16 cellular contexts compared by ENCODE assay signal in the genomic region with DNA sequence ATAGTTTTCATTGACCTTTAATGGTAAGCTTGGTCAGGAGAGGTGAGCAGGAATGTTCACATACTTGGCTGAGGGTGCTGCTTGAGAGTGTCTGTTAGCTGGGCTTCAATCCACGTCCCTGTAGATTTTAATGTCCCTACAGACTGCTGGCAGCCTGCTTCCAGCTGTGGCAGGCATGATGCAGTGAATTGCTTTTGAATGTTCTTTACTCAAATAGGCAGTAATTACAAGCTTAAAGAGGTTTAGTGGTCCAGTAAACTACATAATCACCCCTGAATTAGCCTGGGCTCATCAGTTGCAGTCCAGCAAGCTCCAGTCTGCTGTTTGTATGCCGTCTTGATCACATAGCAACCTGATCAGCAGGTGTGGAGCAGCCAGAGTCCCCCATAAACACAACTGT.
A peak's percentile ranks its signal among the peaks of the same experiment; 100 is the strongest.
DNase-seq lines count a peak whose midpoint lies in the region; ATAC-seq, FAIRE-seq and TF ChIP-seq lines count a peak whose summit lies in the region.
"Had no signal": no experiment of that assay in that cellular context is flagged by ENCODE, and none has a peak within 500 bp of the region (broad histone marks: within the 10 kb centered on the region; RNA-seq: fewer than 3 reads in every experiment).

No MANE protein-coding gene starts in this region.

- H3K9me3 ChIP-seq in neural cell (ENCODE audit: low read length) = no peaks in the 10 kb centered on the region
- H3K9me3 ChIP-seq: prostate gland, SJCRH30 had no signal

- peaks cover 5% of the 10 kb centered on the region for H3K79me2 ChIP-seq in neural cell (replicated peaks; ENCODE audit: insufficient read depth, low read length)

- peak overlapping the region; percentile 50 for H3K27ac ChIP-seq in neural cell (ENCODE audit: low read length)
- H3K27ac ChIP-seq: prostate gland, SJCRH30 had no signal

- peak; percentile 18 for DNase-seq in EL
- DNase-seq in NCI-H1436 treated with DMSO at 0.1 percent for 48 hours (lab: John Stamatoyannopoulos, UW) = peak; percentile 96
- peak; percentile 47 for DNase-seq in ecto neural progenitor cell (ENCODE audit: low spot score)
- no peak for DNase-seq in cortex of kidney (lab: John Stamatoyannopoulos, UW)
- no peak for DNase-seq in anterior cingulate cortex (lab: John Stamatoyannopoulos, UW)
- DNase-seq in GM19239 (ENCODE audit: insufficient read length, low spot score) = no peak
- DNase-seq: activated T-cell treated with anti-CD3 and anti-CD28 coated beads for 4 hours; amygdala; head of caudate nucleus; SJCRH30; stimulated activated CD4-positive, alpha-beta T cell treated with anti-CD3 and anti-CD28 coated beads, Interleukin-2, amount 100 ng/mL, for 24 hours had no signal

- no peaks in the 10 kb centered on the region for H4K20me1 ChIP-seq in neural cell (ENCODE audit: insufficient read depth)

- H3K36me3 ChIP-seq in neural cell (ENCODE audit: insufficient read depth, low read length) = no peaks in the 10 kb centered on the region
- H3K36me3 ChIP-seq: prostate gland, SJCRH30 had no signal

- FAIRE-seq in GM19239 (lab: Jason Lieb, UNC) = no peak
- FAIRE-seq: G401.6 had no signal

- H3K4me2 ChIP-seq in neural cell (ENCODE audit: low read length) = peak overlapping the region; percentile 23

- no peaks in the 10 kb centered on the region for H3F3A ChIP-seq in neural cell (ENCODE audit: insufficient read depth, low read length, poor library complexity, severe bottlenecking)

- no peaks in the 10 kb centered on the region for H3K27me3 ChIP-seq in neural cell (ENCODE audit: insufficient read depth, low read depth, low read length)
- H3K27me3 ChIP-seq: SJCRH30 had no signal

- TF ChIP-seq CTCF in neural cell (IDR thresholded peaks at IDR 0.05; ENCODE audit: poor library complexity, severe bottlenecking) = no peak

- no peak for TF ChIP-seq RAD21 in neural cell (conservative IDR thresholded peaks at IDR 0.05)

- TF ChIP-seq EP300 in neural cell (conservative IDR thresholded peaks at IDR 0.05; ENCODE audit: poor library complexity, severe bottlenecking) = peak; percentile 51

- ATAC-seq in HG02970 (IDR thresholded peaks at IDR 0.05; ENCODE audit: low FRiP score, unreplicated experiment) = no peak
- ATAC-seq: stimulated activated memory B cell treated with anti-CD40 and anti-IgM and Interleukin-4, amounts not matched to agents 10 μg/mL and 1 μg/mL and 100 μg/mL, for 72 hours had no signal

- peak overlapping the region; percentile 47 for H3K4me3 ChIP-seq in neural cell (ENCODE audit: low read length)
- H3K4me3 ChIP-seq: prostate gland, SJCRH30 had no signal

- no peaks in the 10 kb centered on the region for H3K9me2 ChIP-seq in neural cell (ENCODE audit: insufficient read depth, low read length)

- no peak overlapping the region for H2AFZ ChIP-seq in neural cell (ENCODE audit: low read depth, low read length)

- peak overlapping the region; percentile 7 for H3K9ac ChIP-seq in neural cell (ENCODE audit: low read length)

TF ChIP-seq in neural cell, 6 proteins besides CTCF, POLR2A, EP300 and RAD21:
- TF ChIP-seq EZH2 (IDR thresholded peaks at IDR 0.05; ENCODE audit: borderline replicate concordance, insufficient read depth, low read length, poor library complexity, severe bottlenecking) = no peak
- TF ChIP-seq SMC3 (conservative IDR thresholded peaks at IDR 0.05; ENCODE audit: poor library complexity) = peak; percentile 18
- TF ChIP-seq MXI1 (conservative IDR thresholded peaks at IDR 0.05; ENCODE audit: poor library complexity, severe bottlenecking) = peak; percentile 24

Comparison
In these comparisons a context has a peak if more than half of its experiments do, and no peak if none do; other contexts are left out.
1. DNase-seq: peak in EL (single experiment), NCI-H1436 treated with DMSO at 0.1 percent for 48 hours (single experiment) and ecto neural progenitor cell (single experiment); none in cortex of kidney (single experiment), anterior cingulate cortex (0 of 58) and GM19239 (single experiment).